ENCODE assay signal across 13 cellular contexts in the genomic region with DNA sequence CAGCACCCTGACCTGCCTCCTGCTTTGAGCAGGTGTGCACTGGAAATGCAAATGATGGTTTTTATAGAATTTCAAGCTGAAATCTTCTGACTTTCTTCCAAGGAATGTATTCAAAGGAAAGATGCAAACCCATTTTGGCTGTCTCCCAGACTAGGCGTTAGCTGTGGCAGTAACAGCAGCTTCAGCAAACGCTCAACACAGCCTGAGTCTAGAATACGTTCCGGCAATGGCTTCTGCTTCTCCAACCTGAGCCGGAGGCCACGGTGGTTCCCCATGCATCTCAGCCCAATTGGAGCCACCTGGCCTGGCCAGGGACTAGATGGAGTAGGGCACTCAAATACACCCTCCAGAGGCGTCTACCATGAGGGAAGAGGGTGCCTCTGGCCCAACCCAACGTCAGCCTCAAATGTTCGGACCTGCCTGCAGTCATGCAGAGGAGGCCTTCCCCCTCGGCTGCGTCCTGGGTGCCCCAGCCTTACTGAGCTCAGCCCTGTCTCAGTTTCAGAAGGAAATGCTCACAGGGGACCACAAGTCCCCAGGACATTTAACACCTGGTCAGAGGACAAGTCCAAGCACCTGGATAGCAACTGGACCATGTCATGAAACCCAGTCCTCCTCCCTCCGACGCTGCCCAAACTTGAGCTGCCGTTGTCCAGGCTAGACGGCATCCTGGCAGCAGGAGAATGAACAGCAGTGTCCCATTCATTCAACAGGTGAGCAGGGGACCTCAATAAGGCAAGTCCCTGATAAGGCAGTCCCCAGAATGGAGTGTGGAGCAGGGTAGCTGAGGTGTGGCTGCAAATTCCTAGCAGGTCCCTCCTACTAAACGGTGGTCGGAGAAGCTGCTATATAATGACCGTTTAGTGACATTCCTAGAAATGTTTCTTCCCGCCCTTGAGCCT.
"Had no signal": no experiment of that assay in that cellular context is flagged by ENCODE, and none has a peak within 500 bp of the region (broad histone marks: within the 10 kb centered on the region; RNA-seq: fewer than 3 reads in every experiment).

No MANE protein-coding gene starts in this region.

- H3K27ac ChIP-seq: upper lobe of right lung had no signal

- H3K27ac Mint-ChIP-seq: activated B cell treated with CpG ODN at 0.5 μM for 24 hours; activated CD4-positive, alpha-beta T cell treated with anti-CD3 and anti-CD28 coated beads, Interleukin-2, amount 10 ng/mL, durations not matched to agents 24 days and 14 days; nephron progenitor cell; stimulated activated memory B cell treated with anti-CD40 and anti-IgM and Interleukin-4, amounts not matched to agents 10 μg/mL and 1 μg/mL and 100 μg/mL, for 72 hours had no signal

- H3K4me2 ChIP-seq: smooth muscle cell had no signal

- H3K36me3 Mint-ChIP-seq: brain had no signal

- H3K9me3 Mint-ChIP-seq: activated B cell treated with CpG ODN at 0.5 μM for 24 hours; activated CD4-positive, alpha-beta T cell treated with anti-CD3 and anti-CD28 coated beads, Interleukin-2, amount 10 ng/mL, durations not matched to agents 24 days and 14 days; nephron progenitor cell; stimulated activated memory B cell treated with anti-CD40 and anti-IgM and Interleukin-4, amounts not matched to agents 10 μg/mL and 1 μg/mL and 100 μg/mL, for 72 hours had no signal

- H3K36me3 ChIP-seq: adrenal gland, upper lobe of right lung had no signal

- DNase-seq: activated B cell treated with CpG ODN at 0.5 μM for 24 hours; activated CD4-positive, alpha-beta T cell treated with anti-CD3 and anti-CD28 coated beads, Interleukin-2, amount 10 ng/mL, durations not matched to agents 24 days and 14 days; activated CD8-positive, alpha-beta memory T cell treated with anti-CD3 and anti-CD28 coated beads for 24 hours; activated naive CD4-positive, alpha-beta T cell treated with anti-CD3 and anti-CD28 coated beads, Interleukin-2, amount 50 U/mL, for 16 hours; activated T-cell treated with anti-CD3 and anti-CD28 coated beads for 4 hours; nephron progenitor cell; retina; T-helper 17 cell; upper lobe of right lung had no signal

- H3K27me3 ChIP-seq: adrenal gland, upper lobe of right lung had no signal

- H3K9me3 ChIP-seq: adrenal gland, upper lobe of right lung had no signal

- H3K4me3 Mint-ChIP-seq: activated B cell treated with CpG ODN at 0.5 μM for 24 hours; activated CD4-positive, alpha-beta T cell treated with anti-CD3 and anti-CD28 coated beads, Interleukin-2, amount 10 ng/mL, durations not matched to agents 24 days and 14 days; nephron progenitor cell; stimulated activated memory B cell treated with anti-CD40 and anti-IgM and Interleukin-4, amounts not matched to agents 10 μg/mL and 1 μg/mL and 100 μg/mL, for 72 hours; T-helper 17 cell had no signal

- ATAC-seq: stimulated activated memory B cell treated with anti-CD40 and anti-IgM and Interleukin-4, amounts not matched to agents 10 μg/mL and 1 μg/mL and 100 μg/mL, for 72 hours; T-helper 17 cell had no signal

- H3K27me3 Mint-ChIP-seq: activated B cell treated with CpG ODN at 0.5 μM for 24 hours; activated CD4-positive, alpha-beta T cell treated with anti-CD3 and anti-CD28 coated beads, Interleukin-2, amount 10 ng/mL, durations not matched to agents 24 days and 14 days; stimulated activated memory B cell treated with anti-CD40 and anti-IgM and Interleukin-4, amounts not matched to agents 10 μg/mL and 1 μg/mL and 100 μg/mL, for 72 hours; T-helper 17 cell had no signal

- H3K4me3 ChIP-seq: adrenal gland, smooth muscle cell, upper lobe of right lung had no signal
